Comparison of ENCODE assay signal across 1 cellular context in the genomic region with DNA sequence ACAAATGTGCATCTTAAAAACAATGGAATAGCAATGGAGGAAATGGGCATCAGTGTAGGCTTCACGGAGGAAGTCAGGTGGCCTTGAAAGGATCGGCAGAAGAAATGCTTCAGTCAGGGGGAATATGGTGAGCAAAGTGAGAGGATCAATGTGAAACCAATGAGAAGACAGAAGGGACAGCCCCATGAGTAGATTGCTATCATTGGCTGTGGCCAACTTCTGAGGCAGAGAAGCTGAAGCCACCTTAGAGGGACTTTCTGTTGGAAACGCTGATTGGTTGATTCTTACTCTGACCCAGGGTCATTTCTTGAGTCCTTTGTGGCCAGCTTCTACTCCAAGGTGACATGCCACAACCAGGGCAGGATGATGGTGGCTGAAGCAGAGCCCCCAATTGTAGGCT.
TF ChIP-seq lines count a peak whose summit lies in the region.

No MANE protein-coding gene starts in this region.

TF ChIP-seq in WTC11, 78 proteins besides CTCF, POLR2A, EP300 and RAD21 (continued from another document):
- TF ChIP-seq, protein P1, sequence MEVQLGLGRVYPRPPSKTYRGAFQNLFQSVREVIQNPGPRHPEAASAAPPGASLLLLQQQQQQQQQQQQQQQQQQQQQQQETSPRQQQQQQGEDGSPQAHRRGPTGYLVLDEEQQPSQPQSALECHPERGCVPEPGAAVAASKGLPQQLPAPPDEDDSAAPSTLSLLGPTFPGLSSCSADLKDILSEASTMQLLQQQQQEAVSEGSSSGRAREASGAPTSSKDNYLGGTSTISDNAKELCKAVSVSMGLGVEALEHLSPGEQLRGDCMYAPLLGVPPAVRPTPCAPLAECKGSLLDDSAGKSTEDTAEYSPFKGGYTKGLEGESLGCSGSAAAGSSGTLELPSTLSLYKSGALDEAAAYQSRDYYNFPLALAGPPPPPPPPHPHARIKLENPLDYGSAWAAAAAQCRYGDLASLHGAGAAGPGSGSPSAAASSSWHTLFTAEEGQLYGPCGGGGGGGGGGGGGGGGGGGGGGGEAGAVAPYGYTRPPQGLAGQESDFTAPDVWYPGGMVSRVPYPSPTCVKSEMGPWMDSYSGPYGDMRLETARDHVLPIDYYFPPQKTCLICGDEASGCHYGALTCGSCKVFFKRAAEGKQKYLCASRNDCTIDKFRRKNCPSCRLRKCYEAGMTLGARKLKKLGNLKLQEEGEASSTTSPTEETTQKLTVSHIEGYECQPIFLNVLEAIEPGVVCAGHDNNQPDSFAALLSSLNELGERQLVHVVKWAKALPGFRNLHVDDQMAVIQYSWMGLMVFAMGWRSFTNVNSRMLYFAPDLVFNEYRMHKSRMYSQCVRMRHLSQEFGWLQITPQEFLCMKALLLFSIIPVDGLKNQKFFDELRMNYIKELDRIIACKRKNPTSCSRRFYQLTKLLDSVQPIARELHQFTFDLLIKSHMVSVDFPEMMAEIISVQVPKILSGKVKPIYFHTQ (CRISPR knock-in tag; IDR thresholded peaks at IDR 0.05), result no peak
- TF ChIP-seq, protein P2, sequence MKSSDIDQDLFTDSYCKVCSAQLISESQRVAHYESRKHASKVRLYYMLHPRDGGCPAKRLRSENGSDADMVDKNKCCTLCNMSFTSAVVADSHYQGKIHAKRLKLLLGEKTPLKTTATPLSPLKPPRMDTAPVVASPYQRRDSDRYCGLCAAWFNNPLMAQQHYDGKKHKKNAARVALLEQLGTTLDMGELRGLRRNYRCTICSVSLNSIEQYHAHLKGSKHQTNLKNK (CRISPR knock-in tag; IDR thresholded peaks at IDR 0.05), result no peak
- TF ChIP-seq NR2C2 (CRISPR knock-in tag; IDR thresholded peaks at IDR 0.05), result no peak
- no peak for TF ChIP-seq ZNF317 (CRISPR knock-in tag; IDR thresholded peaks at IDR 0.05; ENCODE audit: borderline replicate concordance, low read depth)
- TF ChIP-seq NFYB (CRISPR knock-in tag; conservative IDR thresholded peaks at IDR 0.05; ENCODE audit: low read depth), result no peak
TF ChIP-seq in WTC11: peak in this region for 0.
